In genomic region chr2:88350641-88351601, GRCh38 we compare ENCODE assay signal across 8 cellular contexts.
DNase-seq lines count a peak whose midpoint lies in the region; ATAC-seq and TF ChIP-seq lines count a peak whose summit lies in the region.

No MANE protein-coding gene starts in this region.

- H3K14ac ChIP-seq in trophoblast cell (ENCODE audit: low read length): peak overlapping the region; percentile 19

- H3K9me3 Mint-ChIP-seq in CD4-positive, CD25-positive, alpha-beta regulatory T cell: peaks cover 0 to 3% (median 0%) of the 10 kb centered on the region in 7 donors
- H3K9me3 Mint-ChIP-seq in glutamatergic neuron (ENCODE audit: unreplicated experiment): no peaks in the 10 kb centered on the region

- H3K36me3 ChIP-seq in CD4-positive, CD25-positive, alpha-beta regulatory T cell (ENCODE audit: control insufficient read depth, insufficient read depth, low read length): no peaks in the 10 kb centered on the region
- H3K36me3 ChIP-seq in OCI-LY1 (ENCODE audit: insufficient read depth, low read length) (no peaks in the 10 kb centered on the region), trophoblast cell (ENCODE audit: control insufficient read depth in 1 of 2, insufficient read depth in 2 of 2, low read length in 2 of 2) (no peaks in the 10 kb centered on the region), upper lobe of left lung (no peaks in the 10 kb centered on the region)

- no peak for TF ChIP-seq EP300 in upper lobe of left lung (IDR thresholded peaks at IDR 0.05)

- peak overlapping the region; percentile 34 for H3K18ac ChIP-seq in trophoblast cell (ENCODE audit: low read length)

- H3K4me3 Mint-ChIP-seq in CD4-positive, CD25-positive, alpha-beta regulatory T cell: peak overlapping the region; percentile 35 to 88 (median 78)
- H3K4me3 Mint-ChIP-seq in glutamatergic neuron (ENCODE audit: unreplicated experiment): peak overlapping the region; percentile 70

- H3K9ac ChIP-seq in OCI-LY1 (ENCODE audit: low read length): no peak overlapping the region
- no peak overlapping the region for H3K9ac ChIP-seq in trophoblast cell (ENCODE audit: low read length)

- H4K12ac ChIP-seq in trophoblast cell (ENCODE audit: low read depth, low read length): no peak overlapping the region

- ATAC-seq in CD4-positive, CD25-positive, alpha-beta regulatory T cell (ENCODE audit: low read depth in 2 of 2): peak; percentile 40 to 68
- ATAC-seq in upper lobe of left lung (ENCODE audit: low FRiP score in 2 of 2) (peak; percentile 72 to 74), HG03565 (IDR thresholded peaks at IDR 0.05; ENCODE audit: unreplicated experiment) (no peak)

- H3K27ac Mint-ChIP-seq in CD4-positive, CD25-positive, alpha-beta regulatory T cell: peak overlapping the region; percentile 36 to 75 (median 58)
- no peak overlapping the region for H3K27ac Mint-ChIP-seq in glutamatergic neuron (ENCODE audit: unreplicated experiment)

- H3K9me3 ChIP-seq in CD4-positive, CD25-positive, alpha-beta regulatory T cell (ENCODE audit: control insufficient read depth in 2 of 2, low read length in 2 of 2): no peaks in the 10 kb centered on the region
- H3K9me3 ChIP-seq in OCI-LY1 (ENCODE audit: low read length): no peaks in the 10 kb centered on the region
- H3K9me3 ChIP-seq in trophoblast cell (ENCODE audit: insufficient read depth, low read depth, low read length): no peaks in the 10 kb centered on the region
- H3K9me3 ChIP-seq in upper lobe of left lung: no peaks in the 10 kb centered on the region

- H2BK120ac ChIP-seq in trophoblast cell (ENCODE audit: insufficient read depth, low read length, poor library complexity): peak overlapping the region; percentile 18

- peaks cover 0 to 9% (median under 1%) of the 10 kb centered on the region in 4 donors for H3K4me1 Mint-ChIP-seq in CD4-positive, CD25-positive, alpha-beta regulatory T cell
- no peaks in the 10 kb centered on the region for H3K4me1 Mint-ChIP-seq in glutamatergic neuron (ENCODE audit: low read depth, unreplicated experiment)

- peaks cover 5% of the 10 kb centered on the region for H3K79me1 ChIP-seq in trophoblast cell (ENCODE audit: low read length)

- TF ChIP-seq CTCF in OCI-LY1 (IDR thresholded peaks at IDR 0.05; ENCODE audit: low read length) (peak; percentile 67), glutamatergic neuron (IDR thresholded peaks at IDR 0.05; ENCODE audit: partially characterized antibody, unreplicated experiment) (peak; percentile 93), upper lobe of left lung (IDR thresholded peaks at IDR 0.05) (peak; percentile 64 to 75 (median 68))

- peaks cover 5% of the 10 kb centered on the region for H3K27me3 ChIP-seq in CD4-positive, CD25-positive, alpha-beta regulatory T cell (ENCODE audit: control insufficient read depth, insufficient read depth, low read length)
- H3K27me3 ChIP-seq in OCI-LY1 (ENCODE audit: insufficient read depth, low read length) (no peaks in the 10 kb centered on the region), trophoblast cell (ENCODE audit: insufficient read depth, low read length) (no peaks in the 10 kb centered on the region), upper lobe of left lung (peaks cover 0 to 10% (median 0%) of the 10 kb centered on the region in 4 donors)

- H3K79me2 ChIP-seq in OCI-LY1 (ENCODE audit: insufficient read depth, low read length) (no peaks in the 10 kb centered on the region), trophoblast cell (ENCODE audit: control insufficient read depth, insufficient read depth, low read length, poor library complexity) (peaks cover 2% of the 10 kb centered on the region)

- peak overlapping the region; percentile 5 for H2BK5ac ChIP-seq in trophoblast cell (ENCODE audit: low read depth, low read length, poor library complexity)

- H4K91ac ChIP-seq in trophoblast cell (ENCODE audit: low read depth, low read length): peak overlapping the region; percentile 56

- H4K8ac ChIP-seq in trophoblast cell (ENCODE audit: low read depth, low read length): peak overlapping the region; percentile 5

- H3K4me2 ChIP-seq in OCI-LY1 (ENCODE audit: low read length) (no peak overlapping the region), trophoblast cell (ENCODE audit: low read length) (peak overlapping the region; percentile 54)

- no peak overlapping the region for H2AK5ac ChIP-seq in trophoblast cell (ENCODE audit: low read length)

- WGBS in trophoblast cell (ENCODE audit: extremely low coverage, insufficient coverage, insufficient read length): no CpG with 5 or more reads among the region's 46 CpGs
- 13 to 44% methylated on average over 5 to 34 of the region's 46 CpGs for WGBS in upper lobe of left lung, 2 donors

- H3K4me1 ChIP-seq in CD4-positive, CD25-positive, alpha-beta regulatory T cell (ENCODE audit: control insufficient read depth, insufficient read depth, low read length, poor library complexity, severe bottlenecking): peaks cover 10% of the 10 kb centered on the region
- H3K4me1 ChIP-seq in OCI-LY1 (ENCODE audit: insufficient read depth, low read length, severe bottlenecking): no peaks in the 10 kb centered on the region
- H3K4me1 ChIP-seq in trophoblast cell (ENCODE audit: control insufficient read depth in 1 of 2, insufficient read depth in 2 of 2, low read length in 2 of 2): peaks cover 10 to 13% of the 10 kb centered on the region in 2 experiments
- peaks cover 0 to 12% (median 6%) of the 10 kb centered on the region in 4 donors for H3K4me1 ChIP-seq in upper lobe of left lung

- no peaks in the 10 kb centered on the region for H3K36me3 Mint-ChIP-seq in CD4-positive, CD25-positive, alpha-beta regulatory T cell
- H3K36me3 Mint-ChIP-seq in glutamatergic neuron (ENCODE audit: unreplicated experiment): no peaks in the 10 kb centered on the region

- peaks cover 51% of the 10 kb centered on the region for H3K27me3 Mint-ChIP-seq in CD4-positive, CD25-positive, alpha-beta regulatory T cell
- H3K27me3 Mint-ChIP-seq in glutamatergic neuron (ENCODE audit: unreplicated experiment): peaks cover 10% of the 10 kb centered on the region

- no peak overlapping the region for H3K4ac ChIP-seq in trophoblast cell (ENCODE audit: low read depth, low read length)

- H3K4me3 ChIP-seq in CD4-positive, CD25-positive, alpha-beta regulatory T cell (ENCODE audit: low read depth, low read length): no peak overlapping the region
- H3K4me3 ChIP-seq in OCI-LY1 (ENCODE audit: low read depth, low read length, poor library complexity, severe bottlenecking): no peak overlapping the region
- peak overlapping the region; percentile 2 for H3K4me3 ChIP-seq in trophoblast cell (ENCODE audit: low read depth, low read length)
- H3K4me3 ChIP-seq in upper lobe of left lung: peak overlapping the region in 3 of 4 donors; percentile 27 to 41 (median 37)

- no peak overlapping the region for H3K27ac ChIP-seq in CD4-positive, CD25-positive, alpha-beta regulatory T cell (ENCODE audit: insufficient read depth, low read length, poor library complexity, severe bottlenecking)
- H3K27ac ChIP-seq in OCI-LY1 (ENCODE audit: low read depth, low read length, poor library complexity, severe bottlenecking) (no peak overlapping the region), trophoblast cell (ENCODE audit: low read depth, low read length) (peak overlapping the region; percentile 45), upper lobe of left lung (no peak overlapping the region)

- no peak overlapping the region for H3K23ac ChIP-seq in trophoblast cell (ENCODE audit: low read length)

- TF ChIP-seq POLR2A in upper lobe of left lung (IDR thresholded peaks at IDR 0.05): no peak

- peak; percentile 29 to 64 (median 54) for DNase-seq in CD4-positive, CD25-positive, alpha-beta regulatory T cell
- DNase-seq in H4 (ENCODE audit: low spot score) (peak; percentile 8), glutamatergic neuron (peak; percentile 85), trophoblast cell (peak; percentile 60 to 89), upper lobe of left lung (peak; percentile 58 to 88)
- DNase-seq in activated T-helper 9 cell treated with anti-CD3 and anti-CD28 coated beads, Interleukin-2, amount 50 U/mL, for 16 hours (ENCODE audit: low read depth): peak; percentile 17

- no peaks in the 10 kb centered on the region for H4K20me1 ChIP-seq in OCI-LY1 (ENCODE audit: insufficient read depth, low read length)

- no peak overlapping the region for H2AFZ ChIP-seq in OCI-LY1 (ENCODE audit: low read length)
- H2AFZ ChIP-seq in trophoblast cell (ENCODE audit: insufficient read depth, low read length, poor library complexity): peak overlapping the region; percentile 64

- no peaks in the 10 kb centered on the region for H3K9me2 ChIP-seq in OCI-LY1 (ENCODE audit: low read depth, low read length)

- no peaks in the 10 kb centered on the region for H3F3A ChIP-seq in OCI-LY1 (ENCODE audit: insufficient read depth, low read length)

- H2BK12ac ChIP-seq in trophoblast cell (ENCODE audit: low read length): no peak overlapping the region

Comparison
In these comparisons a context has a peak if more than half of its experiments do, and no peak if none do; other contexts are left out.
1. DNase-seq: peak in every context shown above with its lines; median percentile 85 in glutamatergic neuron; 74 in trophoblast cell; 73 in upper lobe of left lung; 54 in CD4-positive, CD25-positive, alpha-beta regulatory T cell; 17 in activated T-helper 9 cell treated with anti-CD3 and anti-CD28 coated beads, Interleukin-2, amount 50 U/mL, for 16 hours; 8 in H4.
2. H3K4me3 ChIP-seq: peak in trophoblast cell (single experiment) and upper lobe of left lung (3 of 4); none in CD4-positive, CD25-positive, alpha-beta regulatory T cell (single experiment) and OCI-LY1 (single experiment).
3. Peak in every context shown above with its lines, with median percentiles within 50 percentile points of each other: CTCF ChIP-seq.